ENCODE assay signal across 1 cellular context in genomic region chr2:209579236-209579749, GRCh38.
A peak's percentile ranks its signal among the peaks of the same experiment; 100 is the strongest.
TF ChIP-seq lines count a peak whose summit lies in the region.

No MANE protein-coding gene starts in this region.

TF ChIP-seq in SK-N-SH, 30 proteins besides CTCF, POLR2A, EP300 and RAD21 (continued from another document):
- TF ChIP-seq ZBTB33 (IDR thresholded peaks at IDR 0.05; ENCODE audit: borderline replicate concordance, low read depth), result no peak
- TF ChIP-seq RFX5 (IDR thresholded peaks at IDR 0.05; ENCODE audit: low read length), result no peak
- no peak for TF ChIP-seq JUND (IDR thresholded peaks at IDR 0.05)
- TF ChIP-seq GABPA (IDR thresholded peaks at IDR 0.05; ENCODE audit: low read depth), result no peak
- TF ChIP-seq NRF1 (IDR thresholded peaks at IDR 0.05; ENCODE audit: low read depth, low read length), result no peak
- 0 out of 2 replicates have a peak, but pooled peaks have one; percentile 62 for TF ChIP-seq YY1 (IDR thresholded peaks at IDR 0.05; ENCODE audit: low read depth)
- TF ChIP-seq, protein P1, sequence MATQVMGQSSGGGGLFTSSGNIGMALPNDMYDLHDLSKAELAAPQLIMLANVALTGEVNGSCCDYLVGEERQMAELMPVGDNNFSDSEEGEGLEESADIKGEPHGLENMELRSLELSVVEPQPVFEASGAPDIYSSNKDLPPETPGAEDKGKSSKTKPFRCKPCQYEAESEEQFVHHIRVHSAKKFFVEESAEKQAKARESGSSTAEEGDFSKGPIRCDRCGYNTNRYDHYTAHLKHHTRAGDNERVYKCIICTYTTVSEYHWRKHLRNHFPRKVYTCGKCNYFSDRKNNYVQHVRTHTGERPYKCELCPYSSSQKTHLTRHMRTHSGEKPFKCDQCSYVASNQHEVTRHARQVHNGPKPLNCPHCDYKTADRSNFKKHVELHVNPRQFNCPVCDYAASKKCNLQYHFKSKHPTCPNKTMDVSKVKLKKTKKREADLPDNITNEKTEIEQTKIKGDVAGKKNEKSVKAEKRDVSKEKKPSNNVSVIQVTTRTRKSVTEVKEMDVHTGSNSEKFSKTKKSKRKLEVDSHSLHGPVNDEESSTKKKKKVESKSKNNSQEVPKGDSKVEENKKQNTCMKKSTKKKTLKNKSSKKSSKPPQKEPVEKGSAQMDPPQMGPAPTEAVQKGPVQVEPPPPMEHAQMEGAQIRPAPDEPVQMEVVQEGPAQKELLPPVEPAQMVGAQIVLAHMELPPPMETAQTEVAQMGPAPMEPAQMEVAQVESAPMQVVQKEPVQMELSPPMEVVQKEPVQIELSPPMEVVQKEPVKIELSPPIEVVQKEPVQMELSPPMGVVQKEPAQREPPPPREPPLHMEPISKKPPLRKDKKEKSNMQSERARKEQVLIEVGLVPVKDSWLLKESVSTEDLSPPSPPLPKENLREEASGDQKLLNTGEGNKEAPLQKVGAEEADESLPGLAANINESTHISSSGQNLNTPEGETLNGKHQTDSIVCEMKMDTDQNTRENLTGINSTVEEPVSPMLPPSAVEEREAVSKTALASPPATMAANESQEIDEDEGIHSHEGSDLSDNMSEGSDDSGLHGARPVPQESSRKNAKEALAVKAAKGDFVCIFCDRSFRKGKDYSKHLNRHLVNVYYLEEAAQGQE (IDR thresholded peaks at IDR 0.05; ENCODE audit: low read depth, low read length), result no peak
- no peak for TF ChIP-seq SIN3A (IDR thresholded peaks at IDR 0.05; ENCODE audit: borderline replicate concordance, low read depth, low read length)
- TF ChIP-seq TAF1 (IDR thresholded peaks at IDR 0.05; ENCODE audit: borderline replicate concordance, low read depth, low read length), result no peak
- no peak for TF ChIP-seq RCOR1 (IDR thresholded peaks at IDR 0.05; ENCODE audit: low read length)
- TF ChIP-seq, protein P2, sequence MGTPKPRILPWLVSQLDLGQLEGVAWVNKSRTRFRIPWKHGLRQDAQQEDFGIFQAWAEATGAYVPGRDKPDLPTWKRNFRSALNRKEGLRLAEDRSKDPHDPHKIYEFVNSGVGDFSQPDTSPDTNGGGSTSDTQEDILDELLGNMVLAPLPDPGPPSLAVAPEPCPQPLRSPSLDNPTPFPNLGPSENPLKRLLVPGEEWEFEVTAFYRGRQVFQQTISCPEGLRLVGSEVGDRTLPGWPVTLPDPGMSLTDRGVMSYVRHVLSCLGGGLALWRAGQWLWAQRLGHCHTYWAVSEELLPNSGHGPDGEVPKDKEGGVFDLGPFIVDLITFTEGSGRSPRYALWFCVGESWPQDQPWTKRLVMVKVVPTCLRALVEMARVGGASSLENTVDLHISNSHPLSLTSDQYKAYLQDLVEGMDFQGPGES (IDR thresholded peaks at IDR 0.05; ENCODE audit: low read depth, low read length), result no peak
TF ChIP-seq in SK-N-SH: peak in this region for 8.
